ENCODE assay signal across 16 cellular contexts in genomic region chr1:14017531-14017961, GRCh38.
DNase-seq lines count a peak whose midpoint lies in the region; ATAC-seq and TF ChIP-seq lines count a peak whose summit lies in the region.
"Had no signal": no experiment of that assay in that cellular context is flagged by ENCODE, and none has a peak within 500 bp of the region (broad histone marks: within the 10 kb centered on the region; RNA-seq: fewer than 3 reads in every experiment).

No MANE protein-coding gene starts in this region.

- H3K27ac ChIP-seq in SJCRH30 (no peak overlapping the region), left lung (no peak overlapping the region)
- H3K27ac ChIP-seq: BLaER1 had no signal

- ATAC-seq in HG02970 (IDR thresholded peaks at IDR 0.05; ENCODE audit: low FRiP score, unreplicated experiment) (no peak), left lung (no peak)
- ATAC-seq: activated CD8-positive, alpha-beta T cell treated with anti-CD3 and anti-CD28 coated beads for 36 hours; SK-N-SH treated with all-trans-retinoic acid at 6 μM for 48 hours had no signal

- H3K27me3 Mint-ChIP-seq in T-helper 2 cell treated with Interferon-gamma antibody and Interleukin-4, amounts not matched to agents 5 μg/mL and 100 μg/mL, for 36 hours (ENCODE audit: low read depth): no peaks in the 10 kb centered on the region

- DNase-seq in NCI-H1048 (lab: John Stamatoyannopoulos, UW) (peak; percentile 49), SJCRH30 (peak; percentile 26 to 58), hypothalamus (lab: John Stamatoyannopoulos, UW) (peak in 32 of 51 donors; percentile 1 to 70 (median 21)), putamen (ENCODE audit: low spot score) (peak; percentile 10), cerebellar nuclear complex (lab: John Stamatoyannopoulos, UW) (no peak), left lung (no peak)
- no peak for DNase-seq in T-helper 2 cell treated with Interferon-gamma antibody and Interleukin-4, amounts not matched to agents 5 μg/mL and 100 μg/mL, for 36 hours (ENCODE audit: low spot score)
- DNase-seq: activated CD8-positive, alpha-beta T cell treated with anti-CD3 and anti-CD28 coated beads for 36 hours; aorta; NCI-H2107; stimulated activated CD4-positive, alpha-beta T cell treated with anti-CD3 and anti-CD28 coated beads, Interleukin-1b, Interleukin-23, amount 100 ng/mL, for 48 hours had no signal

- no peak overlapping the region for H3K4me3 ChIP-seq in SJCRH30
- no peak overlapping the region for H3K4me3 ChIP-seq in left lung
- H3K4me3 ChIP-seq: BLaER1 had no signal

- H3K4me3 Mint-ChIP-seq in T-helper 2 cell treated with Interferon-gamma antibody and Interleukin-4, amounts not matched to agents 5 μg/mL and 100 μg/mL, for 36 hours: no peak overlapping the region
- H3K4me3 Mint-ChIP-seq: activated CD8-positive, alpha-beta T cell treated with anti-CD3 and anti-CD28 coated beads for 36 hours had no signal

- H3K27ac Mint-ChIP-seq in T-helper 2 cell treated with Interferon-gamma antibody and Interleukin-4, amounts not matched to agents 5 μg/mL and 100 μg/mL, for 36 hours: no peak overlapping the region
- H3K27ac Mint-ChIP-seq: activated CD8-positive, alpha-beta T cell treated with anti-CD3 and anti-CD28 coated beads for 36 hours; activated T-helper 2 cell treated with anti-CD3 and anti-CD28 coated beads, Interferon-gamma antibody, Interleukin-2, Interleukin-4, amounts not matched to agents 10 μg/mL and 5 μg/mL and 100 μg/mL, durations not matched to agents 14 hours and 24 hours and 36 hours; progenitor cell of endocrine pancreas had no signal

- no peaks in the 10 kb centered on the region for H3K36me3 Mint-ChIP-seq in T-helper 2 cell treated with Interferon-gamma antibody and Interleukin-4, amounts not matched to agents 5 μg/mL and 100 μg/mL, for 36 hours (ENCODE audit: low read depth)

- no peaks in the 10 kb centered on the region; the same call in 1 of the 2 replicates for H3K27me3 ChIP-seq in SJCRH30
- H3K27me3 ChIP-seq in left lung: peaks cover 0 to 8% of the 10 kb centered on the region in 2 donors
- H3K27me3 ChIP-seq: BLaER1 had no signal

- no peaks in the 10 kb centered on the region for H3K9me3 Mint-ChIP-seq in T-helper 2 cell treated with Interferon-gamma antibody and Interleukin-4, amounts not matched to agents 5 μg/mL and 100 μg/mL, for 36 hours
- H3K9me3 Mint-ChIP-seq: activated CD8-positive, alpha-beta T cell treated with anti-CD3 and anti-CD28 coated beads for 36 hours; activated T-helper 2 cell treated with anti-CD3 and anti-CD28 coated beads, Interferon-gamma antibody, Interleukin-2, Interleukin-4, amounts not matched to agents 10 μg/mL and 5 μg/mL and 100 μg/mL, durations not matched to agents 14 hours and 24 hours and 36 hours had no signal

- intact Hi-C loops in left lung (cut with DNase I): no loop called here

- TF ChIP-seq CTCF in left lung (IDR thresholded peaks at IDR 0.05): no peak

- H3K36me3 ChIP-seq in SJCRH30 (no peaks in the 10 kb centered on the region), left lung (no peaks in the 10 kb centered on the region)
- H3K36me3 ChIP-seq: BLaER1 had no signal

- no peaks in the 10 kb centered on the region for H3K4me1 Mint-ChIP-seq in T-helper 2 cell treated with Interferon-gamma antibody and Interleukin-4, amounts not matched to agents 5 μg/mL and 100 μg/mL, for 36 hours (ENCODE audit: low read depth)

- H3K9me3 ChIP-seq in SJCRH30 (replicated peaks) (no peaks in the 10 kb centered on the region), left lung (no peaks in the 10 kb centered on the region)
- H3K9me3 ChIP-seq: BLaER1 had no signal

- H3K4me1 ChIP-seq in SJCRH30: 0 out of 2 replicates have a peak, but pooled peaks cover 6% of the 10 kb centered on the region
- H3K4me1 ChIP-seq in left lung: no peaks in the 10 kb centered on the region
- H3K4me1 ChIP-seq: BLaER1 had no signal

Comparison
In these comparisons a context has a peak if more than half of its experiments do, and no peak if none do; other contexts are left out.
1. DNase-seq: peak in NCI-H1048 (single experiment), SJCRH30 (2 of 2), hypothalamus (32 of 51) and putamen (single experiment); none in cerebellar nuclear complex (0 of 2), left lung (0 of 2) and T-helper 2 cell treated with Interferon-gamma antibody and Interleukin-4, amounts not matched to agents 5 μg/mL and 100 μg/mL, for 36 hours (single experiment).